21 cellular contexts compared by ENCODE assay signal in the genomic region with DNA sequence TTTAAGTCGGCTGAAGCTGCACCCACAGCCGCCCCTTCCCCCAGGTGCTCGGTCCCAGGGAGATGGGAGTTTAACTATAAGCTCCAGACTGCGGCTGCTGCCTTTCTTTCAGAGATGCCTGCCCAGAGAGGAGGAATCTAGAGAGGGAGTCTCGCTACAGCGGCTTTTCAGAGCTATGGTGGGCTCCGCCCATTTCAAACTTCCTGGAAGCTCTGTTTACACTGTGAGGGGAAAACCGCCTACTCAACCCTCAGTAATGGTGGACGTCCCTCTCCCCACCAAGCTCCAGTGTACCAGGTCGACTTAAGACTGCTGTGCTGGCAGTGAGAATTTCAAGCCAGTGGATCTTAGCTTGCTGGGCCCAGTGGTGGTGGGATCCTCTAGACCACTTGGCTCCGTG.
"Had no signal": no experiment of that assay in that cellular context is flagged by ENCODE, and none has a peak within 500 bp of the region (broad histone marks: within the 10 kb centered on the region; RNA-seq: fewer than 3 reads in every experiment).

No MANE protein-coding gene starts in this region.

- H3K4me3 ChIP-seq: coronary artery, esophagus squamous epithelium, right atrium auricular region, skin epidermis, tibial artery, vagina had no signal

- H3K36me3 ChIP-seq: esophagus squamous epithelium, right atrium auricular region, tibial artery, vagina had no signal

- H3K27me3 ChIP-seq: esophagus squamous epithelium, right atrium auricular region, tibial artery, vagina had no signal

- DNase-seq: activated CD4-positive, alpha-beta T cell treated with anti-CD3 and anti-CD28 coated beads, Interleukin-2, amount 10 ng/mL, durations not matched to agents 24 days and 14 days; activated CD4-positive, CD25-positive, alpha-beta regulatory T cell; activated CD8-positive, alpha-beta memory T cell treated with anti-CD3 and anti-CD28 coated beads, Interleukin-2, amount 50 U/mL, for 4 hours; activated CD8-positive, alpha-beta T cell treated with anti-CD3 and anti-CD28 coated beads, Interleukin-2, amount 10 ng/mL, durations not matched to agents 7 days and 5 days; activated gamma-delta T cell; activated T-cell treated with anti-CD3 and anti-CD28 coated beads, Interleukin-2, amount 50 U/mL, for 48 hours; amygdala; esophagus squamous epithelium; hypothalamus; kidney glomerular epithelial cell; left ventricle myocardium superior; occipital lobe; stimulated activated CD4-positive, alpha-beta T cell treated with anti-CD3 and anti-CD28 coated beads, Interleukin-15, amount 100 ng/mL, for 24 hours; stimulated activated CD4-positive, alpha-beta T cell treated with anti-CD3 and anti-CD28 coated beads, Interleukin-4, amount 100 ng/mL, for 1 hour; stimulated activated naive B cell treated with anti-CD40 and anti-IgM and Interleukin-4, amounts not matched to agents 10 μg/mL and 1 μg/mL and 100 μg/mL, for 72 hours; tibial artery had no signal

- ATAC-seq: activated CD8-positive, alpha-beta T cell treated with anti-CD3 and anti-CD28 coated beads, Interleukin-2, amount 10 ng/mL, durations not matched to agents 7 days and 5 days; left ventricle myocardium superior; natural killer cell treated with Interleukin-12 subunit alpha and Interleukin-12 subunit beta and Interleukin-15 and Interleukin-18, amount 100 ng/mL, for 72 hours; stimulated activated naive B cell treated with anti-CD40 and anti-IgM and Interleukin-4, amounts not matched to agents 10 μg/mL and 1 μg/mL and 100 μg/mL, for 72 hours had no signal

- H3K9me3 ChIP-seq: esophagus squamous epithelium, right atrium auricular region, tibial artery, vagina had no signal

- H3K27ac ChIP-seq: coronary artery, esophagus squamous epithelium, right atrium auricular region, skin epidermis, tibial artery, vagina had no signal
